In the genomic region with DNA sequence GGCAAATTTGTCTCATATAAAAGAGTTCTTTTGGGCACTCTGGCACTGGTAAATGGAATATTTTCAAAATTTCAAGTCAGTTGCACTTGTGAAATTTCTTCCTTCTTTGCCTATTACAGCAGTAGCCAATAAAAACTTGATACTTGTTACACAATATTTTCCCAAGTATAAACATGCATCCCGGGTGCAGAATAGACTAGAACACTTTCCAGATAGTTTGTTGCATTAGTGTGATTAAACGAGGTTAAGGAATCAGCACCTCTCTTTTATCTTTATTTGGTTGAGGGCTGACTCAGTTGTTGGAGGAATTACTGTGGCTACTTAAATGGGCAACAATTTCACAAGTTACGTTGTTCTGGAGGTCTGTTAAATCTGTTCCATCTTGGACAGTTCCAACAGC, we compare ENCODE assay signal across 27 cellular contexts.
DNase-seq lines count a peak whose midpoint lies in the region; ATAC-seq and TF ChIP-seq lines count a peak whose summit lies in the region.
"Had no signal": no experiment of that assay in that cellular context is flagged by ENCODE, and none has a peak within 500 bp of the region (broad histone marks: within the 10 kb centered on the region; RNA-seq: fewer than 3 reads in every experiment).

No MANE protein-coding gene starts in this region.

- H3K4me1 ChIP-seq in prostate gland (replicated peaks) = no peaks in the 10 kb centered on the region

- H3K4me3 ChIP-seq in fibroblast of mammary gland (ENCODE audit: control insufficient read depth, low read depth, low read length) = no peak overlapping the region
- no peak overlapping the region for H3K4me3 ChIP-seq in prostate gland
- H3K4me3 ChIP-seq: esophagus muscularis mucosa, hepatocyte, lower lobe of right lung, neural progenitor cell, SJSA1 had no signal

- H3K27ac ChIP-seq in prostate gland = no peak overlapping the region
- H3K27ac ChIP-seq: esophagus muscularis mucosa, hepatocyte, lower lobe of right lung, neural progenitor cell, SJSA1 had no signal

- no peak for TF ChIP-seq POLR2A in prostate gland (IDR thresholded peaks at IDR 0.05)

- DNase-seq in GM03348 (ENCODE audit: low spot score) = peak; percentile 29
- DNase-seq in amniotic epithelial cell (ENCODE audit: low read depth) = peak; percentile 83
- DNase-seq in fibroblast of mammary gland (ENCODE audit: low read depth) = peak; percentile 21
- DNase-seq in prostate gland (ENCODE audit: low spot score) = peak; percentile 5
- DNase-seq in glomerular visceral epithelial cell (ENCODE audit: extremely low spot score) = no peak
- DNase-seq in kidney tubule cell (ENCODE audit: low spot score) = no peak
- DNase-seq: activated CD4-positive, alpha-beta T cell treated with anti-CD3 and anti-CD28 coated beads for 4 hours; activated naive CD4-positive, alpha-beta T cell treated with Interleukin-2 at 50 U/mL for 16 hours; activated T-cell treated with anti-CD3 and anti-CD28 coated beads, Interleukin-2, amount 50 U/mL, for 48 hours; amygdala; CD8-positive, alpha-beta T cell; effector memory CD4-positive, alpha-beta T cell; H7; KG1; lower lobe of right lung; NCI-H1930; NCI-H226; OCI-M1; posterior cingulate gyrus; stimulated activated CD4-positive, alpha-beta T cell treated with anti-CD3 and anti-CD28 coated beads, Interleukin-1b, Interleukin-23, amount 100 ng/mL, for 48 hours had no signal

- H3K27me3 ChIP-seq in prostate gland (replicated peaks; ENCODE audit: insufficient read depth) = no peaks in the 10 kb centered on the region
- H3K27me3 ChIP-seq: esophagus muscularis mucosa, hepatocyte, neural progenitor cell, SJSA1 had no signal

- 17% methylated on average over 3 of the region's 3 CpGs for WGBS in prostate gland

- TF ChIP-seq CTCF in fibroblast of mammary gland (conservative IDR thresholded peaks at IDR 0.05; ENCODE audit: control insufficient read depth, insufficient read depth, low read depth, low read length) = no peak
- no peak for TF ChIP-seq CTCF in prostate gland (IDR thresholded peaks at IDR 0.05)

- no peaks in the 10 kb centered on the region for H3K36me3 ChIP-seq in prostate gland
- H3K36me3 ChIP-seq: esophagus muscularis mucosa, lower lobe of right lung, neural progenitor cell had no signal

- H3K9me3 ChIP-seq in prostate gland = no peaks in the 10 kb centered on the region
- H3K9me3 ChIP-seq: esophagus muscularis mucosa, lower lobe of right lung, SJSA1 had no signal

- ATAC-seq in HG03457 (IDR thresholded peaks at IDR 0.05; ENCODE audit: unreplicated experiment) (no peak), GM18858 (IDR thresholded peaks at IDR 0.05; ENCODE audit: unreplicated experiment) (no peak)
- ATAC-seq: CD8-positive, alpha-beta T cell; lower lobe of right lung; stimulated activated effector memory CD8-positive, alpha-beta T cell treated with anti-CD3 and anti-CD28 coated beads, Interleukin-12 subunit alpha, Interleukin-12 subunit beta, amount 100 ng/mL, for 72 hours had no signal

- intact Hi-C loops in prostate gland (cut with DNase I) = no loop called here

Comparison
In these comparisons a context has a peak if more than half of its experiments do, and no peak if none do; other contexts are left out.
1. DNase-seq: peak in GM03348 (single experiment), amniotic epithelial cell (single experiment), fibroblast of mammary gland (single experiment) and prostate gland (single experiment); none in glomerular visceral epithelial cell (single experiment) and kidney tubule cell (single experiment).